In the genomic region with DNA sequence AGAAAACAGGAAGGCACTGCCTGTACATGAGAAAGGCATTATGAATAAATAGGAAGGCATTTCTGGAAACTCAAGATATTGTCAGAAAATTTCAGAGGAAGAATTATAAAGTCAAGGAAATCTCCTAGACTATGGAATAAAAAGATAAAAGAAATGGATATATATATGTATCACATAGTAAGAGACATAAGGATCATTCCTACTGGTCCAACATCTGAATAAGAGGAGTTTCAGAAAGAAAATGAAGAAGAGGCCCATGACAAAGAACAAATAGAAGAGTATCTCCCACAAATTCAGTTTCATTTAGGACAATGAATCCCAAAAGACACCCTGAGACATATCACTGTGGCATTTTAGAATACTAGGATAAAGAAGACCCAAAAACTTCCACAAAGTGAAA, we compare ENCODE assay signal across 3 cellular contexts.
"Had no signal": no experiment of that assay in that cellular context is flagged by ENCODE, and none has a peak within 500 bp of the region (broad histone marks: within the 10 kb centered on the region; RNA-seq: fewer than 3 reads in every experiment).

No MANE protein-coding gene starts in this region.

- H3K4me3 ChIP-seq: GM12878 had no signal

- ATAC-seq: GM12878 had no signal

- DNase-seq: GDM1, GF-D8 had no signal
